In the genomic region with DNA sequence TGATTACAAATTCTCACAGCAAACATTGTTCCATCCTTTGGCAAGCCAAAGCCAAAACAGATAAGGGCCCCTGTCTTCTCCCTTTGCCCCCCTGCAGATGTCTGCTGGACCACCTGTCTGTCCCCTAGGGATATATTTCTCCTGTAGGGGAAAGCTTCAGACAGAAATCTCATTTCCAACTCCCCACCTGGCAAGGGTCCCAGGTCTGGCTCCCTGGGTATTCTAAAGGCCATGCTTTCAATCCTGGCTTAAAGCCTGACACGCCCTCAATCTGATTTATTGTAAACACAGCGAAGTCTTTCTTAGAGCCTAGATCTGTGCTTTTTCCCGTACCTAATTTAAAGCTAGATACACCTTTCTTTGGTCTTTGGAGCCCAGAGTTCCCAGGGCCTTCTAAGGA, we compare ENCODE assay signal across 17 cellular contexts.
A peak's percentile ranks its signal among the peaks of the same experiment; 100 is the strongest.
DNase-seq lines count a peak whose midpoint lies in the region; ATAC-seq and TF ChIP-seq lines count a peak whose summit lies in the region.
"Had no signal": no experiment of that assay in that cellular context is flagged by ENCODE, and none has a peak within 500 bp of the region (broad histone marks: within the 10 kb centered on the region; RNA-seq: fewer than 3 reads in every experiment).

No MANE protein-coding gene starts in this region.

- ATAC-seq in mucosa of descending colon (peak; percentile 51), HG02885 (IDR thresholded peaks at IDR 0.05; ENCODE audit: poor library complexity, unreplicated experiment) (no peak), HG02870 (IDR thresholded peaks at IDR 0.05; ENCODE audit: unreplicated experiment) (no peak)
- ATAC-seq: lower lobe of right lung; naive thymus-derived CD4-positive, alpha-beta T cell; SK-N-SH treated with all-trans-retinoic acid at 6 μM for 48 hours had no signal

- H3K36me3 ChIP-seq in mucosa of descending colon (ENCODE audit: low read depth) = no peaks in the 10 kb centered on the region
- H3K36me3 ChIP-seq: cardiac muscle cell, lower lobe of right lung had no signal

- intact Hi-C loops in mucosa of descending colon (cut with DNase I, micrococcal nuclease) = no loop called here

- H3K9me3 ChIP-seq in mucosa of descending colon = no peaks in the 10 kb centered on the region
- H3K9me3 ChIP-seq: lower lobe of right lung had no signal

- DNase-seq in DMS 273 (lab: John Stamatoyannopoulos, UW; ENCODE audit: unreplicated experiment) (peak; percentile 78), NCI-H1105 (lab: John Stamatoyannopoulos, UW) (peak; percentile 49), NCI-H748 (lab: John Stamatoyannopoulos, UW; ENCODE audit: unreplicated experiment) (peak; percentile 48), mucosa of descending colon (peak in 2 of 3 donors; percentile 45 to 60), NCI-H1417 treated with DMSO at 0.1 percent for 48 hours (lab: John Stamatoyannopoulos, UW) (no peak), NCI-H187 (lab: John Stamatoyannopoulos, UW) (no peak)
- DNase-seq: activated CD4-positive, alpha-beta T cell treated with anti-CD3 and anti-CD28 coated beads for 1 hour; glutamatergic neuron; H7; lower lobe of right lung; naive thymus-derived CD4-positive, alpha-beta T cell; T1000 had no signal

- TF ChIP-seq CTCF in mucosa of descending colon (IDR thresholded peaks at IDR 0.05) = no peak

- peaks cover 6% of the 10 kb centered on the region for H3K4me1 ChIP-seq in mucosa of descending colon (ENCODE audit: low read depth)
- H3K4me1 ChIP-seq: lower lobe of right lung, parathyroid adenoma had no signal

- H3K4me3 ChIP-seq in mucosa of descending colon = no peak overlapping the region
- H3K4me3 ChIP-seq: cardiac muscle cell, lower lobe of right lung had no signal

Comparison
In these comparisons a context has a peak if more than half of its experiments do, and no peak if none do; other contexts are left out.
1. DNase-seq: peak in DMS 273 (single experiment), NCI-H1105 (single experiment), NCI-H748 (single experiment) and mucosa of descending colon (2 of 3); none in NCI-H1417 treated with DMSO at 0.1 percent for 48 hours (single experiment) and NCI-H187 (0 of 2).